Comparison of ENCODE assay signal across 20 cellular contexts in the genomic region with DNA sequence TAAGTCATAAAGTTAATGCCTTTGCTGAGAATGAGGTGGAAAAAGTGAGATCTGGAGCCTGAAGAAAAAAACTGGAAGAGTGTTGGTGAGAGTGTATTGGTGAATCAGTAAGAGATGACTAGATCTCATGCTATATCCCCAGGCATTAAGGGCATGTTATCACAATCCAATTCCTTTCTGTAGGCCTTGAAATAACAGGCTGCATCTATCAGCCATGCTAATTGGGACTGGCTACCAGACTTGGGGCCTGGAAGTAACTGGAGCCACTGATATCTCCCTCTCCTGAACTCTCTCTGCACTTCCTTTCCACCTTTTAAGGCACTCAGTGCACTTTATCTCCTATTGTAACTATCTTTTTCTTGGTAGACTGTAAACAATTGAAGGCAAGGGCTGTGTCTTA. TPM values are rescaled to one million over a fixed set of nuclear protein-coding genes. Genes with fewer than 3 reads are reported as not detected.
A peak's percentile ranks its signal among the peaks of the same experiment; 100 is the strongest.
DNase-seq lines count a peak whose midpoint lies in the region; ATAC-seq and TF ChIP-seq lines count a peak whose summit lies in the region.
"Had no signal": no experiment of that assay in that cellular context is flagged by ENCODE, and none has a peak within 500 bp of the region (broad histone marks: within the 10 kb centered on the region; RNA-seq: fewer than 3 reads in every experiment).

No MANE protein-coding gene starts in this region.

- H4K20me1 ChIP-seq in SK-N-SH (ENCODE audit: insufficient read depth): peaks cover 14% of the 10 kb centered on the region

- H3K4me2 ChIP-seq in SK-N-SH: no peak overlapping the region

- ATAC-seq in SK-N-SH treated with all-trans-retinoic acid at 6 μM for 48 hours (no peak), foreskin keratinocyte (peak; percentile 17), GM18520 (IDR thresholded peaks at IDR 0.05; ENCODE audit: unreplicated experiment) (no peak)

- POLR2A ChIA-PET in SK-N-SH (lab: Yijun Ruan, JAX): no interaction called here

- H3K9me3 ChIP-seq in SK-N-SH (no peaks in the 10 kb centered on the region), transverse colon (no peaks in the 10 kb centered on the region)
- H3K9me3 ChIP-seq: HAP-1, SJSA1 had no signal

- in situ Hi-C loops in transverse colon (cut with MboI; ENCODE audit: low pct_ligation_motif_present in 1 of 4, low pct_unique_long_range_greater_than_20kb in 1 of 4, low sequenced_read_pairs in 3 of 4): no loop called here

- H2AFZ ChIP-seq in SK-N-SH (ENCODE audit: low read depth): no peak overlapping the region

- H3K4me3 ChIP-seq in SK-N-SH (ENCODE audit: low read depth in 2 of 2, low read length in 1 of 2): no peak overlapping the region
- H3K4me3 ChIP-seq in transverse colon: no peak overlapping the region
- H3K4me3 ChIP-seq: HAP-1, SJSA1 had no signal

- peaks cover 30% of the 10 kb centered on the region for H3K79me2 ChIP-seq in SK-N-SH (ENCODE audit: insufficient read depth)

- TF ChIP-seq CTCF in SK-N-SH (IDR thresholded peaks at IDR 0.05): no peak
- no peak for TF ChIP-seq CTCF in foreskin keratinocyte (conservative IDR thresholded peaks at IDR 0.05)
- TF ChIP-seq CTCF in transverse colon (IDR thresholded peaks at IDR 0.05): no peak

- CTCF ChIA-PET in SK-N-SH (lab: Yijun Ruan, JAX): no interaction called here

- no peak for TF ChIP-seq RAD21 in SK-N-SH (IDR thresholded peaks at IDR 0.05; ENCODE audit: low read length)

- peak; percentile 7 for DNase-seq in SK-N-SH
- peak; percentile 19 for DNase-seq in OCI-M1 (lab: John Stamatoyannopoulos, UW)
- DNase-seq in foreskin keratinocyte: peak in 1 of 2 donors; percentile 54
- DNase-seq in GM19240 (ENCODE audit: insufficient read length, low spot score): no peak
- DNase-seq in transverse colon: no peak
- DNase-seq: GOT3, NCI-H1092, NCI-H1417 treated with DMSO at 0.1 percent for 48 hours, NCI-H1694 treated with DMSO at 0.1 percent for 48 hours, NCI-H2081, NCI-H2227 treated with DMSO at 0.1 percent for 48 hours, NCI-H526 treated with DMSO at 0.1 percent for 48 hours, Right ventricle myocardium superior, RPMI8226 had no signal

- no peaks in the 10 kb centered on the region for H3K36me3 ChIP-seq in SK-N-SH (replicated peaks in 1 of 2; ENCODE audit: control insufficient read depth in 1 of 2, insufficient read depth in 2 of 2, low read length in 1 of 2)
- H3K36me3 ChIP-seq in transverse colon: no peaks in the 10 kb centered on the region
- H3K36me3 ChIP-seq: HAP-1, SJSA1 had no signal

- H3F3A ChIP-seq in SK-N-SH (replicated peaks; ENCODE audit: insufficient read depth): peaks cover 15% of the 10 kb centered on the region

- TF ChIP-seq EP300 in SK-N-SH (IDR thresholded peaks at IDR 0.05; ENCODE audit: borderline replicate concordance in 1 of 2, low read depth in 1 of 2, low read length in 1 of 2) (no peak), transverse colon (IDR thresholded peaks at IDR 0.05; ENCODE audit: low read depth) (no peak)

- H3K27me3 ChIP-seq in SK-N-SH (ENCODE audit: insufficient read depth) (no peaks in the 10 kb centered on the region), foreskin keratinocyte (no peaks in the 10 kb centered on the region), transverse colon (no peaks in the 10 kb centered on the region)
- H3K27me3 ChIP-seq: SJSA1 had no signal

- H3K9me2 ChIP-seq in SK-N-SH: no peaks in the 10 kb centered on the region

- H3K27ac ChIP-seq in SK-N-SH (ENCODE audit: low read depth in 2 of 2, low read length in 1 of 2): peak overlapping the region in 1 of 2 experiments; percentile 44; a peak in 2 of 4 replicates
- H3K27ac ChIP-seq in foreskin keratinocyte: no peak overlapping the region
- no peak overlapping the region for H3K27ac ChIP-seq in transverse colon
- H3K27ac ChIP-seq: 22Rv1, HL-60, SJSA1 had no signal

- TF ChIP-seq POLR2A in transverse colon (IDR thresholded peaks at IDR 0.05): no peak

- H3K9ac ChIP-seq in SK-N-SH: no peak overlapping the region

- intact Hi-C loops in transverse colon (cut with DNase I; ENCODE audit: low total_unique reads): no loop called here

- H3K4me1 ChIP-seq in SK-N-SH (ENCODE audit: control insufficient read depth in 1 of 2, insufficient read depth in 2 of 2, low read depth in 1 of 2, low read length in 1 of 2): peaks cover 0 to 3% of the 10 kb centered on the region in 2 experiments; a peak in 2 of 4 replicates
- no peaks in the 10 kb centered on the region for H3K4me1 ChIP-seq in foreskin keratinocyte
- H3K4me1 ChIP-seq in transverse colon: peaks cover 0 to 8% (median 2%) of the 10 kb centered on the region in 4 donors

TF ChIP-seq in SK-N-SH, 30 proteins besides CTCF, POLR2A, EP300 and RAD21 (continues in another document):
- TF ChIP-seq TCF12 (IDR thresholded peaks at IDR 0.05): no peak
- TF ChIP-seq TEAD4 (IDR thresholded peaks at IDR 0.05; ENCODE audit: borderline replicate concordance, insufficient read depth): no peak
- TF ChIP-seq ELF1 (IDR thresholded peaks at IDR 0.05): no peak
- no peak for TF ChIP-seq RFX5 (IDR thresholded peaks at IDR 0.05; ENCODE audit: low read length)
- no peak for TF ChIP-seq FOSL2 (IDR thresholded peaks at IDR 0.05; ENCODE audit: borderline replicate concordance, low read depth)
- TF ChIP-seq, protein P1, sequence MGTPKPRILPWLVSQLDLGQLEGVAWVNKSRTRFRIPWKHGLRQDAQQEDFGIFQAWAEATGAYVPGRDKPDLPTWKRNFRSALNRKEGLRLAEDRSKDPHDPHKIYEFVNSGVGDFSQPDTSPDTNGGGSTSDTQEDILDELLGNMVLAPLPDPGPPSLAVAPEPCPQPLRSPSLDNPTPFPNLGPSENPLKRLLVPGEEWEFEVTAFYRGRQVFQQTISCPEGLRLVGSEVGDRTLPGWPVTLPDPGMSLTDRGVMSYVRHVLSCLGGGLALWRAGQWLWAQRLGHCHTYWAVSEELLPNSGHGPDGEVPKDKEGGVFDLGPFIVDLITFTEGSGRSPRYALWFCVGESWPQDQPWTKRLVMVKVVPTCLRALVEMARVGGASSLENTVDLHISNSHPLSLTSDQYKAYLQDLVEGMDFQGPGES (IDR thresholded peaks at IDR 0.05; ENCODE audit: low read depth, low read length): no peak
- TF ChIP-seq, protein P2, sequence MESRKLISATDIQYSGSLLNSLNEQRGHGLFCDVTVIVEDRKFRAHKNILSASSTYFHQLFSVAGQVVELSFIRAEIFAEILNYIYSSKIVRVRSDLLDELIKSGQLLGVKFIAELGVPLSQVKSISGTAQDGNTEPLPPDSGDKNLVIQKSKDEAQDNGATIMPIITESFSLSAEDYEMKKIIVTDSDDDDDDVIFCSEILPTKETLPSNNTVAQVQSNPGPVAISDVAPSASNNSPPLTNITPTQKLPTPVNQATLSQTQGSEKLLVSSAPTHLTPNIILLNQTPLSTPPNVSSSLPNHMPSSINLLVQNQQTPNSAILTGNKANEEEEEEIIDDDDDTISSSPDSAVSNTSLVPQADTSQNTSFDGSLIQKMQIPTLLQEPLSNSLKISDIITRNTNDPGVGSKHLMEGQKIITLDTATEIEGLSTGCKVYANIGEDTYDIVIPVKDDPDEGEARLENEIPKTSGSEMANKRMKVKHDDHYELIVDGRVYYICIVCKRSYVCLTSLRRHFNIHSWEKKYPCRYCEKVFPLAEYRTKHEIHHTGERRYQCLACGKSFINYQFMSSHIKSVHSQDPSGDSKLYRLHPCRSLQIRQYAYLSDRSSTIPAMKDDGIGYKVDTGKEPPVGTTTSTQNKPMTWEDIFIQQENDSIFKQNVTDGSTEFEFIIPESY (IDR thresholded peaks at IDR 0.05; ENCODE audit: borderline replicate concordance, low read depth): no peak
- no peak for TF ChIP-seq SMC3 (IDR thresholded peaks at IDR 0.05; ENCODE audit: low read depth, low read length)
- TF ChIP-seq GATA2 (CRISPR knock-in tag; IDR thresholded peaks at IDR 0.05): no peak

TF ChIP-seq in SK-N-SH treated with all-trans-retinoic acid at 6 μM for 48 hours, 23 proteins besides CTCF, POLR2A, EP300 and RAD21:
- TF ChIP-seq SNAI2 (CRISPR knock-in tag; IDR thresholded peaks at IDR 0.05): no peak
- no peak for TF ChIP-seq PPARA (CRISPR knock-in tag; IDR thresholded peaks at IDR 0.05; ENCODE audit: borderline replicate concordance)
- TF ChIP-seq BACH2 (CRISPR knock-in tag; IDR thresholded peaks at IDR 0.05; ENCODE audit: borderline replicate concordance): no peak
- no peak for TF ChIP-seq ARNTL (CRISPR knock-in tag; IDR thresholded peaks at IDR 0.05; ENCODE audit: borderline replicate concordance, low read depth)
- no peak for TF ChIP-seq TOX (CRISPR knock-in tag; IDR thresholded peaks at IDR 0.05; ENCODE audit: borderline replicate concordance)
- no peak for TF ChIP-seq CSDC2 (CRISPR knock-in tag; IDR thresholded peaks at IDR 0.05)
- no peak for TF ChIP-seq ESRRG (CRISPR knock-in tag; IDR thresholded peaks at IDR 0.05)
- TF ChIP-seq, protein P3, sequence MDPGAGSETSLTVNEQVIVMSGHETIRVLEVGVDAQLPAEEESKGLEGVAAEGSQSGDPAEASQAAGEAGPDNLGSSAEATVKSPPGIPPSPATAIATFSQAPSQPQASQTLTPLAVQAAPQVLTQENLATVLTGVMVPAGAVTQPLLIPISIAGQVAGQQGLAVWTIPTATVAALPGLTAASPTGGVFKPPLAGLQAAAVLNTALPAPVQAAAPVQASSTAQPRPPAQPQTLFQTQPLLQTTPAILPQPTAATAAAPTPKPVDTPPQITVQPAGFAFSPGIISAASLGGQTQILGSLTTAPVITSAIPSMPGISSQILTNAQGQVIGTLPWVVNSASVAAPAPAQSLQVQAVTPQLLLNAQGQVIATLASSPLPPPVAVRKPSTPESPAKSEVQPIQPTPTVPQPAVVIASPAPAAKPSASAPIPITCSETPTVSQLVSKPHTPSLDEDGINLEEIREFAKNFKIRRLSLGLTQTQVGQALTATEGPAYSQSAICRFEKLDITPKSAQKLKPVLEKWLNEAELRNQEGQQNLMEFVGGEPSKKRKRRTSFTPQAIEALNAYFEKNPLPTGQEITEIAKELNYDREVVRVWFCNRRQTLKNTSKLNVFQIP (CRISPR knock-in tag; IDR thresholded peaks at IDR 0.05; ENCODE audit: borderline replicate concordance, low read depth): no peak

RNA-seq across cellular contexts. Expression of a gene that starts 2.0 kb away (rescaled TPM):
- polyA plus RNA-seq in SK-N-SH (2012; rRNA removed): 5.5 and 7.5 TPM in 2 replicates
- 10.9 and 12.3 TPM in 2 replicates for polyA plus RNA-seq in SK-N-SH (2012; cell fraction: cytosol; rRNA removed)
- 2.7 and 8.1 TPM in 2 replicates for polyA plus RNA-seq in SK-N-SH (2012; cell fraction: nucleus; rRNA removed)
- 31.3 and 31.5 TPM in 2 replicates for total RNA-seq in foreskin keratinocyte
- polyA plus RNA-seq in foreskin keratinocyte: 7.0 and 8.1 TPM in 2 replicates
- 10 to 100 TPM in 3 of 4 donors, 1 to 10 TPM in 1; 6.7 to 15.9 (median 12.0) TPM for total RNA-seq in transverse colon

Comparison
In these comparisons a context has a peak if more than half of its experiments do, and no peak if none do; other contexts are left out.
1. DNase-seq: peak in SK-N-SH (single experiment) and OCI-M1 (single experiment); none in GM19240 (single experiment) and transverse colon (single experiment).